Comparison of ENCODE assay signal across 8 cellular contexts in the genomic region with DNA sequence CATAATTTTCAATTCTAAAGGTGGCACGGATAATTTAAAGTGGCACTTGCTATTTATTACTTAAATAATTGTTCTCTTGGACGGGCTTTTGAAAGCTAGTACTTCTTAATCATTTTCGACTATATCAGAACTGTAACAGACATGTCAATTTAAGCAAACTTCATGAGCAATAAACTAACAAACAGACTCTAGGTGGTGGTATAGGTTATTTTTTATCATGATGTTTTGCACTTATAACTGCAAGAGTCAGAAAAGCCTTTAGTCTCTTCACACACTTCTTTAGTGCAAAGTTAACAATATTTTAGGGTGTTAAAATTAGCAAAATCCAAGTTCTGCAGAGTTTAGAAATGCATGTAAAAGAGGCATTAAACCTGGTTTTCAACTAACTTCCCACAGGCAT. TPM values are rescaled to one million over a fixed set of nuclear protein-coding genes. Genes with fewer than 3 reads are reported as not detected.
A peak's percentile ranks its signal among the peaks of the same experiment; 100 is the strongest.
DNase-seq lines count a peak whose midpoint lies in the region; ATAC-seq, FAIRE-seq and TF ChIP-seq lines count a peak whose summit lies in the region.

No MANE protein-coding gene starts in this region.

- peak; percentile 32; the same call in 2 of the 3 replicates for TF ChIP-seq CTCF in A549 (IDR thresholded peaks at IDR 0.05)
- no peak for TF ChIP-seq CTCF in HFF-Myc (IDR thresholded peaks at IDR 0.05; ENCODE audit: low read depth, low read length, missing control alignments)
- TF ChIP-seq CTCF in upper lobe of left lung (IDR thresholded peaks at IDR 0.05): no peak

- POLR2A ChIA-PET in A549 (lab: Yijun Ruan, JAX): interaction anchor here (0.6 kb wide), 1 partner anchor 373 kb away, joined by 3 read pairs; no protein-coding TSS in a partner anchor

- FAIRE-seq in A549 (lab: Jason Lieb, UNC): no peak

- H3K4me3 ChIP-seq in A549: peak overlapping the region; percentile 86
- peak overlapping the region; percentile 86 for H3K4me3 ChIP-seq in HFF-Myc (replicated peaks; ENCODE audit: low read depth, low read length)
- peak overlapping the region in 3 of 4 donors; percentile 81 to 90 (median 88) for H3K4me3 ChIP-seq in upper lobe of left lung
- no peak overlapping the region for H3K4me3 ChIP-seq in H7 (ENCODE audit: insufficient read depth, low read depth, low read length)

- TF ChIP-seq RAD21 in A549 (conservative IDR thresholded peaks at IDR 0.05 in 1 of 2, IDR thresholded peaks at IDR 0.05 in 1 of 2): peak; percentile 5 to 52; a peak in 2 of 5 replicates

- DNase-seq in A549 (ENCODE audit: low read depth in 1 of 2, low spot score in 1 of 2) (peak in 1 of 2 experiments; percentile 35), HFF-Myc (ENCODE audit: extremely low read depth, low read depth) (no peak), kidney glomerular epithelial cell (lab: John Stamatoyannopoulos, UW) (peak; percentile 28), upper lobe of left lung (no peak), H7 (no peak), amygdala (lab: John Stamatoyannopoulos, UW) (no peak)
- DNase-seq in activated naive CD8-positive, alpha-beta T cell treated with anti-CD3 and anti-CD28 coated beads, Interleukin-2, amount 50 U/mL, for 24 hours: no peak

- 0% methylated on average over 3 of the region's 3 CpGs for WGBS in A549 (ENCODE audit: missing lambda C conversion rate)
- 16 to 28% methylated on average over 3 of the region's 3 CpGs for whole genome bisulfite sequencing in upper lobe of left lung, 2 donors

- H3K27ac ChIP-seq in A549 (peak overlapping the region; percentile 97 to 100), upper lobe of left lung (peak overlapping the region in 1 of 4 donors; percentile 99)

- CTCF ChIA-PET in A549 (lab: Yijun Ruan, JAX): interaction anchor here (0.8 kb wide), 1 partner anchor 358 kb away, joined by 3 read pairs; no protein-coding TSS in a partner anchor

- H3K9me3 ChIP-seq in A549: no peaks in the 10 kb centered on the region
- H3K9me3 ChIP-seq in upper lobe of left lung: no peaks in the 10 kb centered on the region

- H3K4me1 Mint-ChIP-seq in activated naive CD8-positive, alpha-beta T cell treated with anti-CD3 and anti-CD28 coated beads, Interleukin-2, amount 50 U/mL, for 24 hours: peaks cover 63% of the 10 kb centered on the region

- peak overlapping the region; percentile 85 for H3K4me3 Mint-ChIP-seq in activated naive CD8-positive, alpha-beta T cell treated with anti-CD3 and anti-CD28 coated beads, Interleukin-2, amount 50 U/mL, for 24 hours

- peak overlapping the region; percentile 91 for H3K27ac Mint-ChIP-seq in activated naive CD8-positive, alpha-beta T cell treated with anti-CD3 and anti-CD28 coated beads, Interleukin-2, amount 50 U/mL, for 24 hours

- no peaks in the 10 kb centered on the region for H3K9me3 Mint-ChIP-seq in activated naive CD8-positive, alpha-beta T cell treated with anti-CD3 and anti-CD28 coated beads, Interleukin-2, amount 50 U/mL, for 24 hours

- peaks cover 4% of the 10 kb centered on the region for H3K36me3 Mint-ChIP-seq in activated naive CD8-positive, alpha-beta T cell treated with anti-CD3 and anti-CD28 coated beads, Interleukin-2, amount 50 U/mL, for 24 hours (ENCODE audit: low read depth)

- TF ChIP-seq EP300 in A549 (IDR thresholded peaks at IDR 0.05) (no peak), upper lobe of left lung (IDR thresholded peaks at IDR 0.05) (no peak)

- TF ChIP-seq POLR2A in A549 (IDR thresholded peaks at IDR 0.05; ENCODE audit: low read length): no peak
- TF ChIP-seq POLR2A in upper lobe of left lung (IDR thresholded peaks at IDR 0.05): no peak

- no peaks in the 10 kb centered on the region for H3K36me3 ChIP-seq in upper lobe of left lung
- H3K36me3 ChIP-seq in H7 (replicated peaks; ENCODE audit: control insufficient read depth, insufficient read depth, low read length): no peaks in the 10 kb centered on the region

- H3K27me3 ChIP-seq in upper lobe of left lung: no peaks in the 10 kb centered on the region
- H3K27me3 ChIP-seq in H7 (ENCODE audit: control insufficient read depth, insufficient read depth, low read length): no peaks in the 10 kb centered on the region; the same call in 1 of the 2 replicates

- ATAC-seq in A549 (no peak), upper lobe of left lung (ENCODE audit: low FRiP score in 2 of 2) (no peak), GM18868 (IDR thresholded peaks at IDR 0.05; ENCODE audit: unreplicated experiment) (no peak)
- no peak for ATAC-seq in activated naive CD8-positive, alpha-beta T cell treated with anti-CD3 and anti-CD28 coated beads, Interleukin-2, amount 50 U/mL, for 24 hours

- H3K4me1 ChIP-seq in A549: peaks cover 28% of the 10 kb centered on the region; the same call in 2 of the 3 replicates
- peaks cover 39 to 57% (median 46%) of the 10 kb centered on the region in 4 donors for H3K4me1 ChIP-seq in upper lobe of left lung

- peaks cover 8% of the 10 kb centered on the region for H3K27me3 Mint-ChIP-seq in activated naive CD8-positive, alpha-beta T cell treated with anti-CD3 and anti-CD28 coated beads, Interleukin-2, amount 50 U/mL, for 24 hours

- H3K4me2 ChIP-seq in A549: peak overlapping the region; percentile 88

TF ChIP-seq in A549, 52 proteins besides CTCF, POLR2A, EP300 and RAD21:
- TF ChIP-seq EHF (CRISPR knock-in tag; IDR thresholded peaks at IDR 0.05) (no peak), SMC3 (IDR thresholded peaks at IDR 0.05) (peak; percentile 32; the same call in 1 of the 3 replicates), ZFP36 (IDR thresholded peaks at IDR 0.05; ENCODE audit: borderline replicate concordance, partially characterized antibody) (no peak)

RNA-seq across cellular contexts. Expression of gene NRIP1, which starts 2.2 kb away (rescaled TPM):
- polyA plus RNA-seq in A549 (2011; rRNA removed) (35.5 and 41.7 TPM in 2 replicates), A549 (2017; fragmentation: RNase III; extraction: RNeasy Plus Mini Kit Qiagen cat#74134 plus additional on column Dnase treatment) (18.9 to 22.8 TPM (median 18.9 TPM) in 3 replicates)
- polyA plus RNA-seq in A549 (2012; cell fraction: cytosol; rRNA removed): 3.5 and 4.5 TPM in 2 replicates
- 2.9 and 4.0 TPM in 2 replicates for polyA plus RNA-seq in A549 (2012; cell fraction: nucleus; rRNA removed)
- 41.8 and 47.2 TPM in 2 replicates for polyA minus RNA-seq in A549 (2011; rRNA and poly(A)+ RNA removed)
- total RNA-seq in upper lobe of left lung: 10 to 100 TPM; 10.5 to 47.2 (median 34.8) TPM
- 16.6 and 17.5 TPM in 2 replicates for total RNA-seq in H7 (2014; rRNA removed; shearing (Covaris generic))
